8 cellular contexts compared by ENCODE assay signal in the genomic region with DNA sequence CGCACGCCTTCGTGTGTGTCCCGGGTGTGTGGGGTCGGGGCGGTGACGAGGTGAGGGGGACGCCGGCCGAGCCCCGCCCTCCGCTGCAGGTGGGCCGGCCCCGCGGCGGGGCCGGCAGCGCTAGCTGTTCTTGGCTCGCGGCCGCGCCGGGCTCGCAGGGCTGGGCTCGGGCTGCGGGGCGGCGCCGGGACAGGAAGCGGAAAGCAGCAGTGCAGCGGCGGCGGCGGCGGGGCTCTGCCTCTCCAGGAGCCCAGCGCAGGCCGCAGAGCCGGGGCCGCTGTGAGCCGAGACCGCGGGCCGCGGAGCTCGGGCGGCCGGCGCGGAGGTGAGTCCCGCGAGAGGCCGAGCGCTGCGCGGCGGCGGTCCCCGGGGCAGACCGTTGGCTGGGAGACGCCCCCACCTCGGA. TPM values are rescaled to one million over a fixed set of nuclear protein-coding genes. Genes with fewer than 3 reads are reported as not detected.
DNase-seq lines count a peak whose midpoint lies in the region; ATAC-seq and TF ChIP-seq lines count a peak whose summit lies in the region.

A gene (plus strand): TSS at position 209 of the 406 bp plus-strand sequence. CDS start 9,444 bp downstream, outside the sequence.

- H3K4me1 ChIP-seq in Peyer's patch (peaks cover 0 to 27% (median 0%) of the 10 kb centered on the region in 4 donors), adrenal gland (replicated peaks in 1 of 2) (peaks cover 0 to 13% of the 10 kb centered on the region in 2 donors), right cardiac atrium (ENCODE audit: control insufficient read depth, insufficient read depth, low read length) (no peaks in the 10 kb centered on the region)

- no peaks in the 10 kb centered on the region for H3K27me3 ChIP-seq in GM06990 (replicated peaks; ENCODE audit: control insufficient read depth, insufficient read depth, low read length)
- H3K27me3 ChIP-seq in Peyer's patch = no peaks in the 10 kb centered on the region
- no peaks in the 10 kb centered on the region for H3K27me3 ChIP-seq in adrenal gland
- no peaks in the 10 kb centered on the region for H3K27me3 ChIP-seq in right cardiac atrium (ENCODE audit: control insufficient read depth, insufficient read depth)

- TF ChIP-seq POLR2A in Peyer's patch (IDR thresholded peaks at IDR 0.05) = peak in 1 of 2 donors; percentile 49
- TF ChIP-seq POLR2A in adrenal gland (IDR thresholded peaks at IDR 0.05) = peak in 1 of 2 donors; percentile 45

- H3K4me3 ChIP-seq in GM06990 (replicated peaks; ENCODE audit: low read depth, low read length) (peak within 1 kb of the TSS; percentile 81), Peyer's patch (peak within 1 kb of the TSS; percentile 51 to 97 (median 77)), adrenal gland (peak within 1 kb of the TSS; percentile 72 to 96 (median 87)), right cardiac atrium (ENCODE audit: low read length) (peak within 1 kb of the TSS; percentile 69)

- ATAC-seq in GM21447 (IDR thresholded peaks at IDR 0.05; ENCODE audit: unreplicated experiment) (peak; percentile 59), right cardiac atrium (peak; percentile 93 to 94), sciatic nerve (peak; percentile 72)

- 1 to 6% (median 2%) methylated on average over 11 to 61 of the region's 61 CpGs for WGBS in adrenal gland, 4 donors
- under 1% methylated on average over 61 of the region's 61 CpGs for WGBS in right cardiac atrium

- H3K36me3 ChIP-seq in GM06990 (ENCODE audit: control insufficient read depth, insufficient read depth, low read length) (no peaks in the 10 kb centered on the region), Peyer's patch (no peaks in the 10 kb centered on the region), adrenal gland (replicated peaks in 1 of 2) (no peaks in the 10 kb centered on the region)

- H3K9me3 ChIP-seq in Peyer's patch (peaks cover 0 to 5% (median 0%) of the 10 kb centered on the region in 4 donors), adrenal gland (replicated peaks in 1 of 3) (no peaks in the 10 kb centered on the region), right cardiac atrium (ENCODE audit: control insufficient read depth, low read length) (peaks cover 5% of the 10 kb centered on the region)

- no peak for TF ChIP-seq CTCF in GM06990 (IDR thresholded peaks at IDR 0.05; ENCODE audit: insufficient read depth, low read length, poor library complexity, severe bottlenecking)
- TF ChIP-seq CTCF in Peyer's patch (IDR thresholded peaks at IDR 0.05) = no peak
- TF ChIP-seq CTCF in adrenal gland (IDR thresholded peaks at IDR 0.05) = no peak

- DNase-seq in GM06990 (ENCODE audit: extremely low read depth, insufficient read length) (peak; percentile 75), HPDE6-E6E7 (ENCODE audit: extremely low spot score) (peak; percentile 72), Peyer's patch (peak in 2 of 3 donors; percentile 66 to 83), adrenal gland (peak; percentile 60 to 79 (median 74)), right cardiac atrium (peak; percentile 79 to 93 (median 91)), sciatic nerve (ENCODE audit: low spot score) (peak; percentile 75), globus pallidus (ENCODE audit: low spot score) (no peak)

- H3K27ac ChIP-seq in Peyer's patch (peak within 1 kb of the TSS; percentile 57 to 87 (median 66)), adrenal gland (peak within 1 kb of the TSS in 4 of 5 donors; percentile 48 to 77 (median 68)), right cardiac atrium (ENCODE audit: low read length) (peak within 1 kb of the TSS; percentile 31)

- intact Hi-C loops in adrenal gland (cut with DNase I) (no loop called here), right cardiac atrium (cut with DNase I) (loop anchor here in 1 of 4 donors (10.0 kb wide), 1 partner anchor 63 kb away; no protein-coding TSS in a partner anchor), sciatic nerve (cut with DNase I) (no loop called here)

RNA-seq across cellular contexts. Expression of the gene that starts here (rescaled TPM):
- total RNA-seq in Peyer's patch (10 to 100 TPM in 1 of 4 donors, 1 to 10 TPM in 3; 6.2 to 10.7 (median 7.3) TPM), adrenal gland (10 to 100 TPM; 10.1 to 19.1 (median 11.9) TPM), right cardiac atrium (1 to 10 TPM; 6.1 to 7.5 (median 6.9) TPM), sciatic nerve (9.5 TPM)
- polyA plus RNA-seq in adrenal gland (1 to 10 TPM; 2.0 to 9.9 (median 2.2) TPM), right cardiac atrium (2.2 TPM)
